In genomic region chr2:189116984-189117383, GRCh38 we compare ENCODE assay signal across 26 cellular contexts.
DNase-seq lines count a peak whose midpoint lies in the region; TF ChIP-seq lines count a peak whose summit lies in the region.
"Had no signal": no experiment of that assay in that cellular context is flagged by ENCODE, and none has a peak within 500 bp of the region (broad histone marks: within the 10 kb centered on the region; RNA-seq: fewer than 3 reads in every experiment).

No MANE protein-coding gene starts in this region.

- H3K4me3 Mint-ChIP-seq in activated naive CD4-positive, alpha-beta T cell treated with anti-CD3 and anti-CD28 coated beads, Interleukin-2, amount 50 U/mL, for 24 hours, result no peak overlapping the region
- no peak overlapping the region for H3K4me3 Mint-ChIP-seq in activated naive CD8-positive, alpha-beta T cell treated with anti-CD3 and anti-CD28 coated beads for 36 hours
- H3K4me3 Mint-ChIP-seq: activated naive CD8-positive, alpha-beta T cell treated with anti-CD3 and anti-CD28 coated beads, Interleukin-2, amount 10 ng/mL, durations not matched to agents 7 days and 5 days; B cell had no signal

- no peaks in the 10 kb centered on the region for H3K27me3 ChIP-seq in smooth muscle cell (ENCODE audit: low read depth)
- H3K27me3 ChIP-seq: body of pancreas, left lung, MG63, neutrophil, SJCRH30, transverse colon had no signal

- peak overlapping the region; percentile 51 for H3K27ac Mint-ChIP-seq in activated naive CD4-positive, alpha-beta T cell treated with anti-CD3 and anti-CD28 coated beads, Interleukin-2, amount 50 U/mL, for 24 hours
- peak overlapping the region; percentile 82 for H3K27ac Mint-ChIP-seq in activated naive CD8-positive, alpha-beta T cell treated with anti-CD3 and anti-CD28 coated beads for 36 hours
- H3K27ac Mint-ChIP-seq: activated naive CD8-positive, alpha-beta T cell treated with anti-CD3 and anti-CD28 coated beads, Interleukin-2, amount 10 ng/mL, durations not matched to agents 7 days and 5 days; B cell had no signal

- no peak for DNase-seq in activated naive CD4-positive, alpha-beta T cell (lab: John Stamatoyannopoulos, UW)
- no peak for DNase-seq in activated naive CD8-positive, alpha-beta T cell treated with anti-CD3 and anti-CD28 coated beads for 36 hours
- DNase-seq in fibroblast of peridontal ligament (ENCODE audit: extremely low read depth) (peak; percentile 72), smooth muscle cell (lab: John Stamatoyannopoulos, UW; ENCODE audit: unreplicated experiment) (no peak), NOMO-1 treated with dmso at 0.1 percent for 144 hours (lab: John Stamatoyannopoulos, UW; ENCODE audit: unreplicated experiment) (no peak), NCI-H2171 treated with DMSO at 0.1 percent for 48 hours (lab: John Stamatoyannopoulos, UW) (no peak), NOMO-1 treated with DMSO at 0.1 percent for 48 hours (lab: John Stamatoyannopoulos, UW; ENCODE audit: unreplicated experiment) (no peak)
- DNase-seq: activated CD4-positive, alpha-beta T cell treated with anti-CD3 and anti-CD28 coated beads, Interleukin-2, amount 50 U/mL, for 48 hours; activated naive CD8-positive, alpha-beta T cell treated with anti-CD3 and anti-CD28 coated beads, Interleukin-2, amount 10 ng/mL, durations not matched to agents 7 days and 5 days; body of pancreas; cerebellar nuclear complex; DMS153; H7; hypothalamus; left lung; MG63; NCI-H2029 treated with DMSO at 0.1 percent for 48 hours; NCI-H2227 treated with DMSO at 0.1 percent for 48 hours; NCI-H69; psoas muscle; SJCRH30; T-helper 1 cell; transverse colon had no signal

- no peaks in the 10 kb centered on the region for H3K9me3 ChIP-seq in smooth muscle cell (replicated peaks; ENCODE audit: low read depth)
- H3K9me3 ChIP-seq: body of pancreas, left lung, MG63, neutrophil, psoas muscle, SJCRH30, transverse colon had no signal

- H3K4me3 ChIP-seq in smooth muscle cell, result no peak overlapping the region
- H3K4me3 ChIP-seq: body of pancreas, left lung, MG63, psoas muscle, SJCRH30, transverse colon had no signal

- peaks cover 22% of the 10 kb centered on the region for H3K4me1 Mint-ChIP-seq in activated naive CD4-positive, alpha-beta T cell treated with anti-CD3 and anti-CD28 coated beads, Interleukin-2, amount 50 U/mL, for 24 hours
- H3K4me1 Mint-ChIP-seq in activated naive CD8-positive, alpha-beta T cell treated with anti-CD3 and anti-CD28 coated beads for 36 hours, result peaks cover 30% of the 10 kb centered on the region
- H3K4me1 Mint-ChIP-seq: activated naive CD8-positive, alpha-beta T cell treated with anti-CD3 and anti-CD28 coated beads, Interleukin-2, amount 10 ng/mL, durations not matched to agents 7 days and 5 days; B cell had no signal

- no peaks in the 10 kb centered on the region for H3K27me3 Mint-ChIP-seq in activated naive CD4-positive, alpha-beta T cell treated with anti-CD3 and anti-CD28 coated beads, Interleukin-2, amount 50 U/mL, for 24 hours
- peaks cover 8% of the 10 kb centered on the region for H3K27me3 Mint-ChIP-seq in activated naive CD8-positive, alpha-beta T cell treated with anti-CD3 and anti-CD28 coated beads for 36 hours

- no peak for TF ChIP-seq CTCF in smooth muscle cell (IDR thresholded peaks at IDR 0.05; ENCODE audit: borderline replicate concordance, insufficient read depth, poor library complexity, severe bottlenecking)

- peak overlapping the region; percentile 63 for H3K4me2 ChIP-seq in smooth muscle cell

- peak overlapping the region; percentile 4 for H3K9ac ChIP-seq in smooth muscle cell (ENCODE audit: low read depth)

- H4K20me1 ChIP-seq in smooth muscle cell (ENCODE audit: low read depth), result peaks cover 40% of the 10 kb centered on the region

- no peaks in the 10 kb centered on the region for H3K9me3 Mint-ChIP-seq in activated naive CD4-positive, alpha-beta T cell treated with anti-CD3 and anti-CD28 coated beads, Interleukin-2, amount 50 U/mL, for 24 hours
- H3K9me3 Mint-ChIP-seq in activated naive CD8-positive, alpha-beta T cell treated with anti-CD3 and anti-CD28 coated beads for 36 hours, result no peaks in the 10 kb centered on the region
- H3K9me3 Mint-ChIP-seq: activated naive CD8-positive, alpha-beta T cell treated with anti-CD3 and anti-CD28 coated beads, Interleukin-2, amount 10 ng/mL, durations not matched to agents 7 days and 5 days had no signal

- H3K79me2 ChIP-seq in smooth muscle cell (ENCODE audit: low read depth), result peaks cover 100% of the 10 kb centered on the region

- no peak overlapping the region for H2AFZ ChIP-seq in smooth muscle cell (ENCODE audit: low read depth)

- 16% methylated on average over 1 of the region's 1 CpG for WGBS in smooth muscle cell (ENCODE audit: low lambda C conversion rate)

- no peaks in the 10 kb centered on the region for H3K36me3 ChIP-seq in smooth muscle cell (ENCODE audit: low read depth)
- H3K36me3 ChIP-seq: left lung, neutrophil, SJCRH30 had no signal

- H3K27ac ChIP-seq in smooth muscle cell (ENCODE audit: low read depth), result peak overlapping the region; percentile 79
- H3K27ac ChIP-seq: body of pancreas, neutrophil, psoas muscle, SJCRH30, transverse colon had no signal

- H3K36me3 Mint-ChIP-seq in activated naive CD4-positive, alpha-beta T cell treated with anti-CD3 and anti-CD28 coated beads, Interleukin-2, amount 50 U/mL, for 24 hours, result no peaks in the 10 kb centered on the region
- H3K36me3 Mint-ChIP-seq in activated naive CD8-positive, alpha-beta T cell treated with anti-CD3 and anti-CD28 coated beads for 36 hours, result no peaks in the 10 kb centered on the region
- H3K36me3 Mint-ChIP-seq: activated naive CD8-positive, alpha-beta T cell treated with anti-CD3 and anti-CD28 coated beads, Interleukin-2, amount 10 ng/mL, durations not matched to agents 7 days and 5 days had no signal

- H3F3A ChIP-seq in smooth muscle cell (ENCODE audit: low read depth), result peaks cover 12% of the 10 kb centered on the region

- H3K4me1 ChIP-seq in smooth muscle cell (ENCODE audit: low read depth), result peaks cover 20% of the 10 kb centered on the region
- H3K4me1 ChIP-seq: body of pancreas, left lung, psoas muscle had no signal
